8 cellular contexts compared by ENCODE assay signal in the genomic region with DNA sequence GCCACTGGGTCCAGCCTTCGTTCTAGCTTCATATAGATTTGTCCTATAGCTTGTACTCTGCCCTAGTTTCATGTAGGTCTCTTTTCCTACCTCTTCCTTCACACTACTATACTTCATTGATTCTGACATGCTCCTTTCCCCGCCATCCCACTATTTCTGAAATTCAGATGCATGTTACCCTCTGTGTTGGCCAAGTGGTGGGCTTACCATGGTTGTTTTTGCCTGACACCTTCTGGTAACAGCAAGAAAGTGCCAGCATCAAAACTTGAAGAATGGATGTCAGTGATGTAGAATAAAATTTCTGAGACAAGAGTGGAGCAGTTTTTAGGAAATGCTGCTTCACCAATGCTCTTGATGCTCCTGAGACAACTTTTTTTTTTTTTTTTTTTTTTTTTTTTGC. TPM values are rescaled to one million over a fixed set of nuclear protein-coding genes. Genes with fewer than 3 reads are reported as not detected.
DNase-seq lines count a peak whose midpoint lies in the region; ATAC-seq and TF ChIP-seq lines count a peak whose summit lies in the region.

No MANE protein-coding gene starts in this region.

- H3K36me3 ChIP-seq in ascending aorta: no peaks in the 10 kb centered on the region
- no peaks in the 10 kb centered on the region for H3K36me3 ChIP-seq in liver (ENCODE audit: control insufficient read depth in 4 of 4, insufficient read depth in 3 of 4, low read depth in 1 of 4, low read length in 3 of 4)

- no peak overlapping the region for H3K27ac Mint-ChIP-seq in activated T-helper 2 cell treated with anti-CD3 and anti-CD28 coated beads, Interferon-gamma antibody, Interleukin-2, Interleukin-4, amounts not matched to agents 10 μg/mL and 5 μg/mL and 100 μg/mL, durations not matched to agents 14 hours and 24 hours and 36 hours

- TF ChIP-seq EP300 in Ishikawa (IDR thresholded peaks at IDR 0.05; ENCODE audit: borderline replicate concordance): no peak

- ATAC-seq in GM21786 (IDR thresholded peaks at IDR 0.05; ENCODE audit: unreplicated experiment): no peak

- no peak overlapping the region for H3K4me3 ChIP-seq in ascending aorta
- H3K4me3 ChIP-seq in liver (ENCODE audit: low read depth in 1 of 3, low read length in 3 of 3): no peak overlapping the region

- H3K4me1 Mint-ChIP-seq in activated T-helper 2 cell treated with anti-CD3 and anti-CD28 coated beads, Interferon-gamma antibody, Interleukin-2, Interleukin-4, amounts not matched to agents 10 μg/mL and 5 μg/mL and 100 μg/mL, durations not matched to agents 14 hours and 24 hours and 36 hours (ENCODE audit: low read depth): peaks cover 17% of the 10 kb centered on the region

- H3K4me1 ChIP-seq in ascending aorta (no peaks in the 10 kb centered on the region), liver (ENCODE audit: control insufficient read depth in 4 of 4, insufficient read depth in 4 of 4, low read length in 3 of 4) (no peaks in the 10 kb centered on the region)

- H3K27me3 Mint-ChIP-seq in activated T-helper 2 cell treated with anti-CD3 and anti-CD28 coated beads, Interferon-gamma antibody, Interleukin-2, Interleukin-4, amounts not matched to agents 10 μg/mL and 5 μg/mL and 100 μg/mL, durations not matched to agents 14 hours and 24 hours and 36 hours (ENCODE audit: low read depth): no peaks in the 10 kb centered on the region

- H3K4me3 Mint-ChIP-seq in activated T-helper 2 cell treated with anti-CD3 and anti-CD28 coated beads, Interferon-gamma antibody, Interleukin-2, Interleukin-4, amounts not matched to agents 10 μg/mL and 5 μg/mL and 100 μg/mL, durations not matched to agents 14 hours and 24 hours and 36 hours (ENCODE audit: low read depth): no peak overlapping the region

- 78% methylated on average over 2 of the region's 2 CpGs for WGBS in liver

- H3K27ac ChIP-seq in ascending aorta (no peak overlapping the region), liver (ENCODE audit: low read depth in 1 of 2, low read length in 2 of 2) (no peak overlapping the region)

- H3K9me3 Mint-ChIP-seq in activated T-helper 2 cell treated with anti-CD3 and anti-CD28 coated beads, Interferon-gamma antibody, Interleukin-2, Interleukin-4, amounts not matched to agents 10 μg/mL and 5 μg/mL and 100 μg/mL, durations not matched to agents 14 hours and 24 hours and 36 hours: no peaks in the 10 kb centered on the region

- TF ChIP-seq RAD21 in Ishikawa (IDR thresholded peaks at IDR 0.05; ENCODE audit: low read depth): peak; percentile 82
- TF ChIP-seq RAD21 in liver (IDR thresholded peaks at IDR 0.05): peak; percentile 87

- H3K9ac ChIP-seq in liver (ENCODE audit: low read depth in 1 of 2, low read length in 2 of 2): no peak overlapping the region

- H3K27me3 ChIP-seq in ascending aorta: no peaks in the 10 kb centered on the region
- no peaks in the 10 kb centered on the region for H3K27me3 ChIP-seq in liver (ENCODE audit: control insufficient read depth in 4 of 4, insufficient read depth in 4 of 4, low read length in 3 of 4)

- TF ChIP-seq CTCF in ascending aorta (IDR thresholded peaks at IDR 0.05) (peak in 2 of 3 experiments; percentile 21 to 40), liver (IDR thresholded peaks at IDR 0.05; ENCODE audit: low read depth, low read length, missing input control) (peak; percentile 61)

- DNase-seq in EH (ENCODE audit: low read depth) (peak; percentile 47), ascending aorta (ENCODE audit: low spot score in 2 of 2) (no peak), posterior vena cava (ENCODE audit: low spot score) (no peak), NCI-H1048 (lab: John Stamatoyannopoulos, UW) (no peak)
- DNase-seq in activated T-helper 2 cell treated with anti-CD3 and anti-CD28 coated beads, Interferon-gamma antibody, Interleukin-2, Interleukin-4, amounts not matched to agents 10 μg/mL and 5 μg/mL and 100 μg/mL, durations not matched to agents 14 hours and 24 hours and 36 hours (ENCODE audit: low spot score): no peak

- intact Hi-C loops in ascending aorta (cut with DNase I): no loop called here
- intact Hi-C loops in posterior vena cava (cut with DNase I): loop anchor here in 1 of 2 donors (10.0 kb wide), 1 partner anchor 181 kb away; no protein-coding TSS in a partner anchor
- intact Hi-C loops in activated T-helper 2 cell treated with anti-CD3 and anti-CD28 coated beads, Interferon-gamma antibody, Interleukin-2, Interleukin-4, amounts not matched to agents 10 μg/mL and 5 μg/mL and 100 μg/mL, durations not matched to agents 14 hours and 24 hours and 36 hours (cut with micrococcal nuclease): loop anchor here (1.0 kb wide), 1 partner anchor 183 kb away; no protein-coding TSS in a partner anchor

- no peaks in the 10 kb centered on the region for H3K36me3 Mint-ChIP-seq in activated T-helper 2 cell treated with anti-CD3 and anti-CD28 coated beads, Interferon-gamma antibody, Interleukin-2, Interleukin-4, amounts not matched to agents 10 μg/mL and 5 μg/mL and 100 μg/mL, durations not matched to agents 14 hours and 24 hours and 36 hours (ENCODE audit: low read depth)

- no peaks in the 10 kb centered on the region for H3K9me3 ChIP-seq in ascending aorta
- no peaks in the 10 kb centered on the region for H3K9me3 ChIP-seq in liver (ENCODE audit: control insufficient read depth in 4 of 4, low read length in 3 of 4)

TF ChIP-seq in Ishikawa, 13 proteins besides CTCF, POLR2A, EP300 and RAD21:
- TF ChIP-seq EGR1 (IDR thresholded peaks at IDR 0.05): no peak
- no peak for TF ChIP-seq ZBTB7A (IDR thresholded peaks at IDR 0.05; ENCODE audit: low read depth)
- TF ChIP-seq YY1 (IDR thresholded peaks at IDR 0.05; ENCODE audit: low read depth): no peak
- no peak for TF ChIP-seq CREB1 (IDR thresholded peaks at IDR 0.05; ENCODE audit: low read depth)
- TF ChIP-seq TEAD4 (IDR thresholded peaks at IDR 0.05): no peak
- TF ChIP-seq TAF1 (IDR thresholded peaks at IDR 0.05; ENCODE audit: low read depth): no peak
- no peak for TF ChIP-seq NFIC (IDR thresholded peaks at IDR 0.05)
- TF ChIP-seq CEBPB (IDR thresholded peaks at IDR 0.05): no peak
- no peak for TF ChIP-seq FOXM1 (IDR thresholded peaks at IDR 0.05; ENCODE audit: borderline replicate concordance, low read depth)
TF ChIP-seq in Ishikawa: peak in this region for 0.

TF ChIP-seq in liver, 16 proteins besides CTCF, POLR2A, EP300 and RAD21:
- no peak for TF ChIP-seq HNF4A (conservative IDR thresholded peaks at IDR 0.05)
- TF ChIP-seq RXRA (IDR thresholded peaks at IDR 0.05): no peak
- TF ChIP-seq, protein P1, sequence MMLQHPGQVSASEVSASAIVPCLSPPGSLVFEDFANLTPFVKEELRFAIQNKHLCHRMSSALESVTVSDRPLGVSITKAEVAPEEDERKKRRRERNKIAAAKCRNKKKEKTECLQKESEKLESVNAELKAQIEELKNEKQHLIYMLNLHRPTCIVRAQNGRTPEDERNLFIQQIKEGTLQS (IDR thresholded peaks at IDR 0.05): no peak
- no peak for TF ChIP-seq NR2F2 (IDR thresholded peaks at IDR 0.05)
- TF ChIP-seq, protein P2, sequence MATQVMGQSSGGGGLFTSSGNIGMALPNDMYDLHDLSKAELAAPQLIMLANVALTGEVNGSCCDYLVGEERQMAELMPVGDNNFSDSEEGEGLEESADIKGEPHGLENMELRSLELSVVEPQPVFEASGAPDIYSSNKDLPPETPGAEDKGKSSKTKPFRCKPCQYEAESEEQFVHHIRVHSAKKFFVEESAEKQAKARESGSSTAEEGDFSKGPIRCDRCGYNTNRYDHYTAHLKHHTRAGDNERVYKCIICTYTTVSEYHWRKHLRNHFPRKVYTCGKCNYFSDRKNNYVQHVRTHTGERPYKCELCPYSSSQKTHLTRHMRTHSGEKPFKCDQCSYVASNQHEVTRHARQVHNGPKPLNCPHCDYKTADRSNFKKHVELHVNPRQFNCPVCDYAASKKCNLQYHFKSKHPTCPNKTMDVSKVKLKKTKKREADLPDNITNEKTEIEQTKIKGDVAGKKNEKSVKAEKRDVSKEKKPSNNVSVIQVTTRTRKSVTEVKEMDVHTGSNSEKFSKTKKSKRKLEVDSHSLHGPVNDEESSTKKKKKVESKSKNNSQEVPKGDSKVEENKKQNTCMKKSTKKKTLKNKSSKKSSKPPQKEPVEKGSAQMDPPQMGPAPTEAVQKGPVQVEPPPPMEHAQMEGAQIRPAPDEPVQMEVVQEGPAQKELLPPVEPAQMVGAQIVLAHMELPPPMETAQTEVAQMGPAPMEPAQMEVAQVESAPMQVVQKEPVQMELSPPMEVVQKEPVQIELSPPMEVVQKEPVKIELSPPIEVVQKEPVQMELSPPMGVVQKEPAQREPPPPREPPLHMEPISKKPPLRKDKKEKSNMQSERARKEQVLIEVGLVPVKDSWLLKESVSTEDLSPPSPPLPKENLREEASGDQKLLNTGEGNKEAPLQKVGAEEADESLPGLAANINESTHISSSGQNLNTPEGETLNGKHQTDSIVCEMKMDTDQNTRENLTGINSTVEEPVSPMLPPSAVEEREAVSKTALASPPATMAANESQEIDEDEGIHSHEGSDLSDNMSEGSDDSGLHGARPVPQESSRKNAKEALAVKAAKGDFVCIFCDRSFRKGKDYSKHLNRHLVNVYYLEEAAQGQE (IDR thresholded peaks at IDR 0.05): no peak
- TF ChIP-seq, protein P3, sequence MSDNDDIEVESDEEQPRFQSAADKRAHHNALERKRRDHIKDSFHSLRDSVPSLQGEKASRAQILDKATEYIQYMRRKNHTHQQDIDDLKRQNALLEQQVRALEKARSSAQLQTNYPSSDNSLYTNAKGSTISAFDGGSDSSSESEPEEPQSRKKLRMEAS (IDR thresholded peaks at IDR 0.05): no peak
- no peak for TF ChIP-seq YY1 (IDR thresholded peaks at IDR 0.05)

RNA-seq across cellular contexts. Expression of a gene that starts 19.5 kb away (rescaled TPM):
- total RNA-seq in ascending aorta: 3.4 TPM
- 10 to 100 TPM; 37.4 to 82.3 TPM for total RNA-seq in liver
- 10 to 100 TPM; 22.2 to 26.6 TPM for polyA plus RNA-seq in liver
- total RNA-seq in posterior vena cava: 10 to 100 TPM; 13.5 to 14.7 TPM
- 18.9 and 19.0 TPM in 2 replicates for total RNA-seq in activated T-helper 2 cell treated with anti-CD3 and anti-CD28 coated beads, Interferon-gamma antibody, Interleukin-2, Interleukin-4, amounts not matched to agents 10 μg/mL and 5 μg/mL and 100 μg/mL, durations not matched to agents 14 hours and 24 hours and 36 hours

RNA-seq across cellular contexts. Expression of a gene that starts 44.5 kb away (rescaled TPM):
- total RNA-seq in ascending aorta (not detected), liver (not detected), posterior vena cava (not detected)
- polyA plus RNA-seq in liver: not detected
- not detected in 2 replicates for total RNA-seq in activated T-helper 2 cell treated with anti-CD3 and anti-CD28 coated beads, Interferon-gamma antibody, Interleukin-2, Interleukin-4, amounts not matched to agents 10 μg/mL and 5 μg/mL and 100 μg/mL, durations not matched to agents 14 hours and 24 hours and 36 hours
